In the genomic region with DNA sequence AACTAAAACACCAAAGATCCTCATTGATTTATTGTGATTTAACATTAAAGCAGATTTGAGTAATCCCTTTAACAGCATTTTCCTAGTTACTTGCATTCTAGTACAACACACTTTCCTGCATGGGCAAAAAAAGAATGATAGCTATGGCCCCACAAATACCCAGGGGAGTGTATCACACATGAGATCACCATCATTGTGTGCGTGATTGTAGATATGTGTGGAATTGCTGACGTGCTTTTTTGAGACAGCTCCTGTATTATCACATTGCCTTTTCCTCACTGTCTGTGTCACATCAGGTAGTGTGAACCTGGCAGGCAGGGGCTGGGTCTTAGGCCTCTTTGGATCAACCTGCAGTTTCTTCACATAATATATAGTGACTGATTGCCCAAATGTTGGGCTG, we compare ENCODE assay signal across 18 cellular contexts. TPM values are rescaled to one million over a fixed set of nuclear protein-coding genes. Genes with fewer than 3 reads are reported as not detected.
A peak's percentile ranks its signal among the peaks of the same experiment; 100 is the strongest.
DNase-seq lines count a peak whose midpoint lies in the region; ATAC-seq and TF ChIP-seq lines count a peak whose summit lies in the region.
"Had no signal": no experiment of that assay in that cellular context is flagged by ENCODE, and none has a peak within 500 bp of the region (broad histone marks: within the 10 kb centered on the region; RNA-seq: fewer than 3 reads in every experiment).

No MANE protein-coding gene starts in this region.

- H3K4me3 Mint-ChIP-seq in Calu3 (ENCODE audit: low read depth, unreplicated experiment): no peak overlapping the region
- no peak overlapping the region for H3K4me3 Mint-ChIP-seq in stimulated activated naive B cell treated with anti-CD40 and anti-IgM and Interleukin-4, amounts not matched to agents 10 μg/mL and 1 μg/mL and 100 μg/mL, for 72 hours
- H3K4me3 Mint-ChIP-seq: T-helper 17 cell had no signal

- DNase-seq in Calu3 (no peak), PC-9 (no peak), epithelial cell of esophagus (ENCODE audit: low read depth) (peak; percentile 9), osteoblast (ENCODE audit: insufficient read length, low spot score, missing footprints) (no peak), COLO829 (ENCODE audit: low spot score) (no peak), NCI-H2196 treated with DMSO at 0.1 percent for 48 hours (lab: John Stamatoyannopoulos, UW; ENCODE audit: unreplicated experiment) (no peak), NCI-H2107 treated with DMSO at 0.1 percent for 48 hours (lab: John Stamatoyannopoulos, UW; ENCODE audit: unreplicated experiment) (no peak)
- DNase-seq in stimulated activated naive B cell treated with anti-CD40 and anti-IgM and Interleukin-4, amounts not matched to agents 10 μg/mL and 1 μg/mL and 100 μg/mL, for 72 hours: no peak
- DNase-seq: activated naive CD4-positive, alpha-beta T cell; COR-L47; GDM1; islet precursor cell; MM.1S; NCI-H774; sigmoid colon; T-helper 17 cell had no signal

- H3K4me1 Mint-ChIP-seq in Calu3 (ENCODE audit: low read depth, unreplicated experiment): peaks cover 56% of the 10 kb centered on the region
- H3K4me1 Mint-ChIP-seq in stimulated activated naive B cell treated with anti-CD40 and anti-IgM and Interleukin-4, amounts not matched to agents 10 μg/mL and 1 μg/mL and 100 μg/mL, for 72 hours: no peaks in the 10 kb centered on the region
- H3K4me1 Mint-ChIP-seq: T-helper 17 cell had no signal

- no peaks in the 10 kb centered on the region for H4K20me1 ChIP-seq in PC-9 (ENCODE audit: insufficient read depth)
- no peaks in the 10 kb centered on the region for H4K20me1 ChIP-seq in osteoblast (ENCODE audit: insufficient read depth, low read length)

- no peak overlapping the region for H2AFZ ChIP-seq in PC-9
- H2AFZ ChIP-seq in osteoblast (ENCODE audit: low read length): peak overlapping the region; percentile 16

- no peaks in the 10 kb centered on the region for H3K36me3 ChIP-seq in PC-9 (ENCODE audit: low read depth)
- no peaks in the 10 kb centered on the region for H3K36me3 ChIP-seq in osteoblast (ENCODE audit: insufficient read depth, low read length)
- H3K36me3 ChIP-seq: heart left ventricle, sigmoid colon had no signal

- H3K4me2 ChIP-seq in PC-9 (peak overlapping the region; percentile 58; the same call in 1 of the 2 replicates), osteoblast (ENCODE audit: insufficient read depth, low read length) (peak overlapping the region; percentile 18)

- peaks cover 29% of the 10 kb centered on the region for H3K4me1 ChIP-seq in PC-9 (replicated peaks; ENCODE audit: insufficient read depth)
- peaks cover 27% of the 10 kb centered on the region for H3K4me1 ChIP-seq in osteoblast (ENCODE audit: insufficient read depth, low read length)

- H3K27me3 Mint-ChIP-seq in Calu3 (ENCODE audit: unreplicated experiment): no peaks in the 10 kb centered on the region
- H3K27me3 Mint-ChIP-seq in stimulated activated naive B cell treated with anti-CD40 and anti-IgM and Interleukin-4, amounts not matched to agents 10 μg/mL and 1 μg/mL and 100 μg/mL, for 72 hours: no peaks in the 10 kb centered on the region
- H3K27me3 Mint-ChIP-seq: T-helper 17 cell had no signal

- peaks cover 9% of the 10 kb centered on the region for H3K9me3 Mint-ChIP-seq in Calu3 (ENCODE audit: low read depth, unreplicated experiment)
- H3K9me3 Mint-ChIP-seq in stimulated activated naive B cell treated with anti-CD40 and anti-IgM and Interleukin-4, amounts not matched to agents 10 μg/mL and 1 μg/mL and 100 μg/mL, for 72 hours: peaks cover 8 to 10% of the 10 kb centered on the region in 2 donors

- peak overlapping the region; percentile 70 for H3K27ac Mint-ChIP-seq in Calu3 (ENCODE audit: unreplicated experiment)
- no peak overlapping the region for H3K27ac Mint-ChIP-seq in stimulated activated naive B cell treated with anti-CD40 and anti-IgM and Interleukin-4, amounts not matched to agents 10 μg/mL and 1 μg/mL and 100 μg/mL, for 72 hours
- H3K27ac Mint-ChIP-seq: T-helper 17 cell had no signal

- no peak overlapping the region for H3K4me3 ChIP-seq in PC-9
- H3K4me3 ChIP-seq in epithelial cell of esophagus (ENCODE audit: low read length): no peak overlapping the region
- H3K4me3 ChIP-seq in osteoblast (ENCODE audit: insufficient read depth, low read length): no peak overlapping the region
- H3K4me3 ChIP-seq: heart left ventricle, sigmoid colon had no signal

- peaks cover 20% of the 10 kb centered on the region for H3F3A ChIP-seq in PC-9 (ENCODE audit: insufficient read depth, low read depth)

- CTCF ChIA-PET in Calu3 (lab: Charles Lee): interaction anchor here (0.9 kb wide), 1 partner anchor 104 kb away, joined by 3 read pairs; no protein-coding TSS in a partner anchor
- CTCF ChIA-PET in PC-9 (lab: Charles Lee): no interaction called here

- H3K79me2 ChIP-seq in PC-9 (ENCODE audit: low read depth) (no peaks in the 10 kb centered on the region), osteoblast (ENCODE audit: insufficient read depth, low read length) (no peaks in the 10 kb centered on the region)

- H3K36me3 Mint-ChIP-seq in Calu3 (ENCODE audit: insufficient read depth, unreplicated experiment): peaks cover 6% of the 10 kb centered on the region
- H3K36me3 Mint-ChIP-seq in stimulated activated naive B cell treated with anti-CD40 and anti-IgM and Interleukin-4, amounts not matched to agents 10 μg/mL and 1 μg/mL and 100 μg/mL, for 72 hours: peaks cover 0 to 2% of the 10 kb centered on the region in 2 donors

- H3K27ac ChIP-seq in PC-9: peak overlapping the region; percentile 75
- peak overlapping the region; percentile 86 for H3K27ac ChIP-seq in osteoblast (ENCODE audit: low read depth, low read length)
- H3K27ac ChIP-seq: heart left ventricle had no signal

- no peaks in the 10 kb centered on the region for H3K9me2 ChIP-seq in PC-9 (ENCODE audit: insufficient read depth)

- POLR2A ChIA-PET in PC-9 (lab: Charles Lee; ENCODE audit: unreplicated experiment): no interaction called here

- no TSS peak for BruUV-seq in Calu3 (replicated peaks; lab: Mats Ljungman, UMichigan)
- no TSS peak for BruUV-seq in PC-9 (replicated peaks; lab: Mats Ljungman, UMichigan)

- TF ChIP-seq CTCF in Calu3 (IDR thresholded peaks at IDR 0.05; ENCODE audit: unreplicated experiment) (no peak), PC-9 (conservative IDR thresholded peaks at IDR 0.05) (no peak), epithelial cell of esophagus (IDR thresholded peaks at IDR 0.05; ENCODE audit: insufficient read depth, low read depth, low read length, missing control alignments) (no peak), osteoblast (IDR thresholded peaks at IDR 0.05; ENCODE audit: extremely low read depth, low read depth, low read length) (no peak)

- ATAC-seq in stimulated activated naive B cell treated with anti-CD40 and anti-IgM and Interleukin-4, amounts not matched to agents 10 μg/mL and 1 μg/mL and 100 μg/mL, for 72 hours (replicated peaks): no peak
- ATAC-seq: activated CD4-positive, CD25-positive, alpha-beta regulatory T cell treated with anti-CD3 and anti-CD28 coated beads, Interleukin-2, amount 50 U/mL, for 24 hours; T-helper 17 cell had no signal

- H3K27me3 ChIP-seq in PC-9 (ENCODE audit: insufficient read depth, low read depth) (no peaks in the 10 kb centered on the region), osteoblast (ENCODE audit: insufficient read depth, low read length) (no peaks in the 10 kb centered on the region)
- H3K27me3 ChIP-seq: heart left ventricle, sigmoid colon had no signal

- peaks cover 5% of the 10 kb centered on the region; the same call in 1 of the 2 replicates for H3K9me3 ChIP-seq in PC-9 (ENCODE audit: insufficient read depth, low read depth)
- H3K9me3 ChIP-seq in osteoblast (ENCODE audit: low read depth, low read length): no peaks in the 10 kb centered on the region
- H3K9me3 ChIP-seq: sigmoid colon had no signal

- intact Hi-C loops in Calu3 (cut with micrococcal nuclease; ENCODE audit: unreplicated experiment) (loop anchor here (5.0 kb wide), 2 partner anchors 106 to 179 kb away; no protein-coding TSS in a partner anchor), PC-9 (cut with micrococcal nuclease; ENCODE audit: unreplicated experiment) (no loop called here)

RNA-seq across cellular contexts. Expression of a gene that starts 48.5 kb away (rescaled TPM):
- total RNA-seq in Calu3 (2022) (1.7 and 1.8 TPM in 2 replicates), PC-9 (2021) (0.90 and 2.5 TPM in 2 replicates), osteoblast (under 0.01 and 0.29 TPM in 2 replicates)
- total RNA-seq: T-helper 17 cell had no signal
